In genomic region chr17:18191071-18191667, GRCh38 we compare ENCODE assay signal across 13 cellular contexts. TPM values are rescaled to one million over a fixed set of nuclear protein-coding genes. Genes with fewer than 3 reads are reported as not detected.
DNase-seq lines count a peak whose midpoint lies in the region; ATAC-seq, FAIRE-seq and TF ChIP-seq lines count a peak whose summit lies in the region.
"Had no signal": no experiment of that assay in that cellular context is flagged by ENCODE, and none has a peak within 500 bp of the region (broad histone marks: within the 10 kb centered on the region; RNA-seq: fewer than 3 reads in every experiment).

No MANE protein-coding gene starts in this region.

- peaks cover 32 to 100% (median 86%) of the 10 kb centered on the region in 9 donors for H3K4me1 ChIP-seq in heart right ventricle
- H3K4me1 ChIP-seq in parathyroid adenoma, result peaks cover 47% of the 10 kb centered on the region
- peaks cover 0 to 61% (median 23%) of the 10 kb centered on the region in 4 donors for H3K4me1 ChIP-seq in Peyer's patch

- peak overlapping the region; percentile 9 for H3K4me2 ChIP-seq in parathyroid adenoma (ENCODE audit: low read length)

- intact Hi-C loops in CD14-positive monocyte (cut with micrococcal nuclease) (no loop called here), heart right ventricle (cut with DNase I) (no loop called here)
- intact Hi-C loops in activated T-helper 1 cell treated with anti-CD3 and anti-CD28 coated beads, Interleukin-12 subunit alpha, Interleukin-12 subunit beta, Interleukin-2, Interleukin-4 antibody, amounts not matched to agents 30 ng/mL and 10 ng/mL and 1 ng/mL, durations not matched to agents 14 hours and 24 hours and 36 hours (cut with micrococcal nuclease), result no loop called here

- ATAC-seq in heart right ventricle, result peak in 7 of 8 donors; percentile 25 to 72 (median 54)
- no peak for ATAC-seq in HG03025 (IDR thresholded peaks at IDR 0.05; ENCODE audit: low FRiP score, unreplicated experiment)

- FAIRE-seq in GM19239 (lab: Jason Lieb, UNC), result no peak
- FAIRE-seq: bronchial epithelial cell, K562 had no signal

- DNase-seq in CD14-positive monocyte (ENCODE audit: low spot score) (no peak), heart right ventricle (peak in 1 of 2 donors; percentile 72), Peyer's patch (no peak), GM13976 (ENCODE audit: low spot score) (no peak), GM19239 (ENCODE audit: insufficient read length, low spot score) (no peak)
- no peak for DNase-seq in activated T-helper 1 cell treated with anti-CD3 and anti-CD28 coated beads, Interleukin-12 subunit alpha, Interleukin-12 subunit beta, Interleukin-2, Interleukin-4 antibody, amounts not matched to agents 30 ng/mL and 10 ng/mL and 1 ng/mL, durations not matched to agents 14 hours and 24 hours and 36 hours (ENCODE audit: low spot score)
- DNase-seq: activated CD4-positive, alpha-beta T cell treated with anti-CD3 and anti-CD28 coated beads for 4 hours; COR-L47; stimulated activated CD4-positive, alpha-beta T cell treated with anti-CD3 and anti-CD28 coated beads, Interleukin-4, amount 100 ng/mL, for 1 hour had no signal

- in situ Hi-C loops in GM13976 (cut with MboI; ENCODE audit: low sequenced_read_pairs, unreplicated experiment), result no loop called here

- 13% methylated on average over 5 of the region's 5 CpGs for WGBS in heart right ventricle, 2 donors

- H3K36me3 ChIP-seq in heart right ventricle (peaks cover 0 to 69% (median 14%) of the 10 kb centered on the region in 9 donors), parathyroid adenoma (ENCODE audit: control insufficient read depth, insufficient read depth, low read length) (no peaks in the 10 kb centered on the region), Peyer's patch (peaks cover 0 to 36% (median 0%) of the 10 kb centered on the region in 3 donors)

- peak overlapping the region in 5 of 7 donors; percentile 7 to 73 (median 36) for H3K27ac Mint-ChIP-seq in CD14-positive monocyte
- H3K27ac Mint-ChIP-seq in activated T-helper 1 cell treated with anti-CD3 and anti-CD28 coated beads, Interleukin-12 subunit alpha, Interleukin-12 subunit beta, Interleukin-2, Interleukin-4 antibody, amounts not matched to agents 30 ng/mL and 10 ng/mL and 1 ng/mL, durations not matched to agents 14 hours and 24 hours and 36 hours, result peak overlapping the region; percentile 56

- no peak overlapping the region for H3K4me3 Mint-ChIP-seq in CD14-positive monocyte
- no peak overlapping the region for H3K4me3 Mint-ChIP-seq in activated T-helper 1 cell treated with anti-CD3 and anti-CD28 coated beads, Interleukin-12 subunit alpha, Interleukin-12 subunit beta, Interleukin-2, Interleukin-4 antibody, amounts not matched to agents 30 ng/mL and 10 ng/mL and 1 ng/mL, durations not matched to agents 14 hours and 24 hours and 36 hours

- H3K4me3 ChIP-seq in heart right ventricle (peak overlapping the region in 1 of 10 donors; percentile 9), parathyroid adenoma (ENCODE audit: low read depth, low read length) (no peak overlapping the region), Peyer's patch (no peak overlapping the region)
- H3K4me3 ChIP-seq: K562 had no signal

- H3K27me3 Mint-ChIP-seq in CD14-positive monocyte (ENCODE audit: low read depth in 3 of 3), result no peaks in the 10 kb centered on the region
- H3K27me3 Mint-ChIP-seq in activated T-helper 1 cell treated with anti-CD3 and anti-CD28 coated beads, Interleukin-12 subunit alpha, Interleukin-12 subunit beta, Interleukin-2, Interleukin-4 antibody, amounts not matched to agents 30 ng/mL and 10 ng/mL and 1 ng/mL, durations not matched to agents 14 hours and 24 hours and 36 hours (ENCODE audit: insufficient read depth), result no peaks in the 10 kb centered on the region

- H3K9me3 ChIP-seq in heart right ventricle, result no peaks in the 10 kb centered on the region
- H3K9me3 ChIP-seq in parathyroid adenoma (ENCODE audit: control insufficient read depth, low read length), result no peaks in the 10 kb centered on the region
- no peaks in the 10 kb centered on the region for H3K9me3 ChIP-seq in Peyer's patch

- TF ChIP-seq CTCF in CD14-positive monocyte (IDR thresholded peaks at IDR 0.05) (no peak), heart right ventricle (IDR thresholded peaks at IDR 0.05) (no peak), parathyroid adenoma (IDR thresholded peaks at IDR 0.05) (no peak), Peyer's patch (IDR thresholded peaks at IDR 0.05) (no peak), GM13976 (IDR thresholded peaks at IDR 0.05; ENCODE audit: borderline replicate concordance, control extremely low read depth, extremely low read depth, insufficient read depth, missing control alignments) (no peak)

- no peak for TF ChIP-seq POLR2A in Peyer's patch (IDR thresholded peaks at IDR 0.05)

- H3K36me3 Mint-ChIP-seq in CD14-positive monocyte, result peaks cover 53 to 83% of the 10 kb centered on the region in 2 donors
- peaks cover 57% of the 10 kb centered on the region for H3K36me3 Mint-ChIP-seq in activated T-helper 1 cell treated with anti-CD3 and anti-CD28 coated beads, Interleukin-12 subunit alpha, Interleukin-12 subunit beta, Interleukin-2, Interleukin-4 antibody, amounts not matched to agents 30 ng/mL and 10 ng/mL and 1 ng/mL, durations not matched to agents 14 hours and 24 hours and 36 hours (ENCODE audit: low read depth)

- H3K4me1 Mint-ChIP-seq in CD14-positive monocyte, result peaks cover 48% of the 10 kb centered on the region
- peaks cover 68% of the 10 kb centered on the region for H3K4me1 Mint-ChIP-seq in activated T-helper 1 cell treated with anti-CD3 and anti-CD28 coated beads, Interleukin-12 subunit alpha, Interleukin-12 subunit beta, Interleukin-2, Interleukin-4 antibody, amounts not matched to agents 30 ng/mL and 10 ng/mL and 1 ng/mL, durations not matched to agents 14 hours and 24 hours and 36 hours (ENCODE audit: low read depth)

- H3K27ac ChIP-seq in heart right ventricle (peak overlapping the region in 9 of 10 donors; percentile 18 to 99 (median 56)), parathyroid adenoma (peak overlapping the region; percentile 45), Peyer's patch (peak overlapping the region in 1 of 4 donors; percentile 25)

- H3K27me3 ChIP-seq in heart right ventricle (no peaks in the 10 kb centered on the region), parathyroid adenoma (ENCODE audit: control insufficient read depth, insufficient read depth, low read length) (no peaks in the 10 kb centered on the region), Peyer's patch (no peaks in the 10 kb centered on the region)

- H3K9ac ChIP-seq in parathyroid adenoma, result no peak overlapping the region

- no peak overlapping the region for H2AFZ ChIP-seq in parathyroid adenoma

- peaks cover 81% of the 10 kb centered on the region for H3K79me2 ChIP-seq in parathyroid adenoma

- H3K9me3 Mint-ChIP-seq in CD14-positive monocyte, result no peaks in the 10 kb centered on the region
- H3K9me3 Mint-ChIP-seq in activated T-helper 1 cell treated with anti-CD3 and anti-CD28 coated beads, Interleukin-12 subunit alpha, Interleukin-12 subunit beta, Interleukin-2, Interleukin-4 antibody, amounts not matched to agents 30 ng/mL and 10 ng/mL and 1 ng/mL, durations not matched to agents 14 hours and 24 hours and 36 hours, result no peaks in the 10 kb centered on the region

RNA-seq across cellular contexts. Expression of gene ALKBH5, which starts 7.5 kb away (rescaled TPM):
- polyA plus RNA-seq in CD14-positive monocyte, result 10 to 100 TPM; 78.9 to 79.1 TPM
- 127 and 128 TPM in 2 replicates for total RNA-seq in activated T-helper 1 cell treated with anti-CD3 and anti-CD28 coated beads, Interleukin-12 subunit alpha, Interleukin-12 subunit beta, Interleukin-2, Interleukin-4 antibody, amounts not matched to agents 30 ng/mL and 10 ng/mL and 1 ng/mL, durations not matched to agents 14 hours and 24 hours and 36 hours
- total RNA-seq in heart right ventricle, result 100 to 1,000 TPM; 163 to 208 (median 194) TPM
- 10 to 100 TPM; 72.6 to 80.3 TPM for polyA plus RNA-seq in heart right ventricle
- 10 to 100 TPM; 65.6 to 78.5 (median 72.9) TPM for total RNA-seq in Peyer's patch

RNA-seq across cellular contexts. Expression of gene LLGL1, which starts 34.3 kb away (rescaled TPM):
- polyA plus RNA-seq in CD14-positive monocyte (under 1 TPM; 0.52 to 0.76 TPM), heart right ventricle (1 to 10 TPM; 5.8 to 5.9 TPM)
- total RNA-seq in activated T-helper 1 cell treated with anti-CD3 and anti-CD28 coated beads, Interleukin-12 subunit alpha, Interleukin-12 subunit beta, Interleukin-2, Interleukin-4 antibody, amounts not matched to agents 30 ng/mL and 10 ng/mL and 1 ng/mL, durations not matched to agents 14 hours and 24 hours and 36 hours, result 22.6 and 23.4 TPM in 2 replicates
- total RNA-seq in heart right ventricle (10 to 100 TPM in 1 of 10 donors, 1 to 10 TPM in 9; 7.2 to 12.4 (median 9.1) TPM), Peyer's patch (10 to 100 TPM in 3 of 4 donors, 1 to 10 TPM in 1; 7.5 to 19.0 (median 15.4) TPM)
